ENCODE assay signal across 23 cellular contexts in the genomic region with DNA sequence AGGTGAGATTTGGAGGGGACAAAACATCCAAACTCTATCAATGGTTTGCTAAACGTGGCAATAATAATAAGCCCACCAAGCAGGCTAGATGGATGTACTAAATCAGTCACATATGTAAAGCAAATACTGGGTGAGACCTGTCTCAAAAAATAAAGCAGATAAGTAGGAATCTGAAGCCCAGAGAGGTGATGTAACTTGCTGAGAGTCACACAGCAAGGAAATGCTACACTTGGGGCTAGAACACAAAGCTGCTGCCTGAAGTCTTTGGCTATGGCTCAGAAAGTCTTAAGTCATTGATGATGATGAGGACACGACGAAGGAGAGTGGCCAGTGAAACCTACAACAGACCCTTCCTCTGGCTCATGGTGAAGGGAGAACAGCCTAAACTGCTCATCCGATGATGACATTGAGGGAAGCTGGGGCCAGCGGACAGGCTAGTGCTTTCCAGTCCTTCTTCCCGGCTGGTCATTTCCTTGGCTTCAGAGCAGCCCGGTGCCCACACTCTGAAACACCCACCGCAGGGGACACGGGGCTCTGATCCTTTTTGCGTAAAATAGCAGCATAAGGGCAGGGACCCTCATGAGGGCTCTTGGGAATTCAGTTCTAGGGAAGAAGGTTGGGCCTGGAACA.
"Had no signal": no experiment of that assay in that cellular context is flagged by ENCODE, and none has a peak within 500 bp of the region (broad histone marks: within the 10 kb centered on the region; RNA-seq: fewer than 3 reads in every experiment).

No MANE protein-coding gene starts in this region.

- H3K27me3 ChIP-seq: dorsolateral prefrontal cortex, esophagus squamous epithelium, gastroesophageal sphincter, tibial artery had no signal

- H3K4me1 ChIP-seq: gastroesophageal sphincter, parathyroid adenoma had no signal

- H3K27me3 Mint-ChIP-seq: activated naive CD8-positive, alpha-beta T cell treated with anti-CD3 and anti-CD28 coated beads for 36 hours; activated T-cell treated with anti-CD3 and anti-CD28 coated beads, Interleukin-2, amount 50 U/mL, for 24 hours had no signal

- ATAC-seq: gastroesophageal sphincter; stimulated activated naive CD8-positive, alpha-beta T cell treated with anti-CD3 and anti-CD28 coated beads, Interleukin-15, Interleukin-2, amounts not matched to agents 100 U/mL and 50 U/mL, for 24 hours had no signal

- H3K4me1 Mint-ChIP-seq: activated naive CD8-positive, alpha-beta T cell treated with anti-CD3 and anti-CD28 coated beads for 36 hours had no signal

- H3K4me3 ChIP-seq: dorsolateral prefrontal cortex, esophagus squamous epithelium, gastroesophageal sphincter, tibial artery had no signal

- DNase-seq: activated CD4-positive, alpha-beta T cell treated with anti-CD3 and anti-CD28 coated beads, Interleukin-2, amount 50 U/mL, for 1 hour; activated CD4-positive, CD25-positive, alpha-beta regulatory T cell treated with anti-CD3 and anti-CD28 coated beads, Interleukin-2, amount 50 U/mL, for 72 hours; activated CD8-positive, alpha-beta memory T cell treated with anti-CD3 and anti-CD28 coated beads, Interleukin-2, amount 50 U/mL, for 4 hours; activated naive CD4-positive, alpha-beta T cell treated with Interleukin-2 at 50 U/mL for 16 hours; activated naive CD8-positive, alpha-beta T cell treated with anti-CD3 and anti-CD28 coated beads for 36 hours; activated T-cell treated with anti-CD3 and anti-CD28 coated beads, Interleukin-2, amount 50 U/mL, for 24 hours; central memory CD4-positive, alpha-beta T cell; dorsolateral prefrontal cortex; esophagus squamous epithelium; head of caudate nucleus; hypothalamus; left ventricle myocardium superior; mammary epithelial cell; stimulated activated CD4-positive, alpha-beta T cell treated with anti-CD3 and anti-CD28 coated beads, Interleukin-4, amount 100 ng/mL, for 24 hours; stimulated activated naive CD8-positive, alpha-beta T cell treated with anti-CD3 and anti-CD28 coated beads, Interleukin-15, Interleukin-2, amounts not matched to agents 100 U/mL and 50 U/mL, for 24 hours; substantia nigra; T-helper 1 cell; tibial artery; WERI-Rb-1 had no signal

- H3K4me3 Mint-ChIP-seq: activated naive CD8-positive, alpha-beta T cell treated with anti-CD3 and anti-CD28 coated beads for 36 hours; activated T-cell treated with anti-CD3 and anti-CD28 coated beads, Interleukin-2, amount 50 U/mL, for 24 hours; nephron had no signal

- H3K9ac ChIP-seq: parathyroid adenoma had no signal

- H3K27ac ChIP-seq: dorsolateral prefrontal cortex, parathyroid adenoma, WERI-Rb-1 had no signal

- H3K9me3 Mint-ChIP-seq: activated T-helper 2 cell treated with anti-CD3 and anti-CD28 coated beads, Interferon-gamma antibody, Interleukin-2, Interleukin-4, amounts not matched to agents 10 μg/mL and 5 μg/mL and 100 μg/mL, durations not matched to agents 14 hours and 24 hours and 36 hours had no signal

- H3K27ac Mint-ChIP-seq: activated naive CD8-positive, alpha-beta T cell treated with anti-CD3 and anti-CD28 coated beads for 36 hours; activated T-helper 2 cell treated with anti-CD3 and anti-CD28 coated beads, Interferon-gamma antibody, Interleukin-2, Interleukin-4, amounts not matched to agents 10 μg/mL and 5 μg/mL and 100 μg/mL, durations not matched to agents 14 hours and 24 hours and 36 hours; nephron had no signal

- H3K9me3 ChIP-seq: esophagus squamous epithelium had no signal

- H3K36me3 ChIP-seq: esophagus squamous epithelium, gastroesophageal sphincter, tibial artery, WERI-Rb-1 had no signal

- H2AFZ ChIP-seq: parathyroid adenoma had no signal
